Comparison of ENCODE assay signal across 17 cellular contexts in genomic region chr3:71492566-71492965, GRCh38.
DNase-seq lines count a peak whose midpoint lies in the region; ATAC-seq and TF ChIP-seq lines count a peak whose summit lies in the region.
"Had no signal": no experiment of that assay in that cellular context is flagged by ENCODE, and none has a peak within 500 bp of the region (broad histone marks: within the 10 kb centered on the region; RNA-seq: fewer than 3 reads in every experiment).

No MANE protein-coding gene starts in this region.

- peaks cover 13% of the 10 kb centered on the region for H3K36me3 Mint-ChIP-seq in activated naive CD4-positive, alpha-beta T cell treated with anti-CD3 and anti-CD28 coated beads for 36 hours (ENCODE audit: low read depth)
- peaks cover 29% of the 10 kb centered on the region for H3K36me3 Mint-ChIP-seq in T-cell
- peaks cover 22% of the 10 kb centered on the region for H3K36me3 Mint-ChIP-seq in activated naive CD8-positive, alpha-beta T cell treated with anti-CD3 and anti-CD28 coated beads, Interleukin-2, amount 10 ng/mL, durations not matched to agents 7 days and 5 days
- H3K36me3 Mint-ChIP-seq in osteocyte (ENCODE audit: unreplicated experiment) = peaks cover 41% of the 10 kb centered on the region

- H3K27ac Mint-ChIP-seq in activated naive CD4-positive, alpha-beta T cell treated with anti-CD3 and anti-CD28 coated beads for 36 hours = peak overlapping the region; percentile 91
- peak overlapping the region; percentile 97 to 98 for H3K27ac Mint-ChIP-seq in T-cell
- peak overlapping the region; percentile 98 for H3K27ac Mint-ChIP-seq in activated naive CD8-positive, alpha-beta T cell treated with anti-CD3 and anti-CD28 coated beads, Interleukin-2, amount 10 ng/mL, durations not matched to agents 7 days and 5 days
- peak overlapping the region; percentile 34 for H3K27ac Mint-ChIP-seq in osteocyte (ENCODE audit: unreplicated experiment)

- POLR2A ChIA-PET in T-cell (lab: Charles Lee) = interaction anchor here in 1 of 2 donors (0.8 kb wide), 1 partner anchor 15 kb away, joined by 4 read pairs; no protein-coding TSS in a partner anchor
- POLR2A ChIA-PET in activated naive CD8-positive, alpha-beta T cell treated with anti-CD3 and anti-CD28 coated beads, Interleukin-2, amount 10 ng/mL, durations not matched to agents 7 days and 5 days (lab: Charles Lee) = interaction anchor here (1.3 to 5.1 kb wide), 3 partner anchors 38 to 67 kb away, joined by 3 to 54 read pairs (median 7); no protein-coding TSS in a partner anchor

- no peak overlapping the region for H3K27ac ChIP-seq in brain microvascular endothelial cell
- H3K27ac ChIP-seq: breast epithelium, esophagus squamous epithelium, ovary, thyroid gland had no signal

- H3K27me3 ChIP-seq in brain microvascular endothelial cell (replicated peaks) = no peaks in the 10 kb centered on the region
- H3K27me3 ChIP-seq: breast epithelium, esophagus squamous epithelium, ovary, thyroid gland had no signal

- peaks cover 86% of the 10 kb centered on the region for H3K4me1 Mint-ChIP-seq in activated naive CD4-positive, alpha-beta T cell treated with anti-CD3 and anti-CD28 coated beads for 36 hours (ENCODE audit: low read depth)
- peaks cover 90 to 91% (median 90%) of the 10 kb centered on the region in 3 donors for H3K4me1 Mint-ChIP-seq in T-cell
- H3K4me1 Mint-ChIP-seq in activated naive CD8-positive, alpha-beta T cell treated with anti-CD3 and anti-CD28 coated beads, Interleukin-2, amount 10 ng/mL, durations not matched to agents 7 days and 5 days = peaks cover 75% of the 10 kb centered on the region
- peaks cover 48% of the 10 kb centered on the region for H3K4me1 Mint-ChIP-seq in osteocyte (ENCODE audit: unreplicated experiment)

- intact Hi-C loops in activated naive CD4-positive, alpha-beta T cell treated with anti-CD3 and anti-CD28 coated beads for 36 hours (cut with micrococcal nuclease) = loop anchor here (2.0 to 5.0 kb wide), 3 partner anchors 365 to 425 kb away; no protein-coding TSS in a partner anchor

- peaks cover 6% of the 10 kb centered on the region for H3K9me3 Mint-ChIP-seq in activated naive CD4-positive, alpha-beta T cell treated with anti-CD3 and anti-CD28 coated beads for 36 hours
- H3K9me3 Mint-ChIP-seq in T-cell (no peaks in the 10 kb centered on the region), osteocyte (ENCODE audit: unreplicated experiment) (peaks cover 14% of the 10 kb centered on the region)
- peaks cover 5% of the 10 kb centered on the region for H3K9me3 Mint-ChIP-seq in activated naive CD8-positive, alpha-beta T cell treated with anti-CD3 and anti-CD28 coated beads, Interleukin-2, amount 10 ng/mL, durations not matched to agents 7 days and 5 days

- CTCF ChIA-PET in activated naive CD4-positive, alpha-beta T cell treated with anti-CD3 and anti-CD28 coated beads for 36 hours (lab: Charles Lee) = no interaction called here
- CTCF ChIA-PET in T-cell (lab: Charles Lee) = no interaction called here

- peak overlapping the region; percentile 73 for H3K4me3 Mint-ChIP-seq in activated naive CD4-positive, alpha-beta T cell treated with anti-CD3 and anti-CD28 coated beads for 36 hours
- H3K4me3 Mint-ChIP-seq in T-cell = peak overlapping the region; percentile 85 to 92 (median 89)
- H3K4me3 Mint-ChIP-seq in activated naive CD8-positive, alpha-beta T cell treated with anti-CD3 and anti-CD28 coated beads, Interleukin-2, amount 10 ng/mL, durations not matched to agents 7 days and 5 days = peak overlapping the region; percentile 87
- H3K4me3 Mint-ChIP-seq in osteocyte (ENCODE audit: unreplicated experiment) = no peak overlapping the region

- peak; percentile 42 for DNase-seq in activated naive CD4-positive, alpha-beta T cell treated with anti-CD3 and anti-CD28 coated beads for 36 hours
- no peak for DNase-seq in activated naive CD4-positive, alpha-beta T cell treated with anti-CD3 and anti-CD28 coated beads, Interleukin-2, amount 50 U/mL, for 16 hours
- DNase-seq in T-cell (peak in 30 of 34 experiments; percentile 19 to 77 (median 51)), osteocyte (ENCODE audit: extremely low spot score, unreplicated experiment) (no peak), NCI-H82 (lab: John Stamatoyannopoulos, UW) (no peak), brain microvascular endothelial cell (no peak)
- no peak for DNase-seq in activated naive CD8-positive, alpha-beta T cell treated with anti-CD3 and anti-CD28 coated beads, Interleukin-2, amount 10 ng/mL, durations not matched to agents 7 days and 5 days
- DNase-seq: esophagus squamous epithelium; left ventricle myocardium superior; MM.1S; NCI-H187 treated with DMSO at 0.1 percent for 48 hours; ovary; stimulated activated CD4-positive, alpha-beta T cell treated with anti-CD3 and anti-CD28 coated beads, Interleukin-4, amount 100 ng/mL, for 1 hour; thyroid gland had no signal

- no peaks in the 10 kb centered on the region for H3K36me3 ChIP-seq in brain microvascular endothelial cell (replicated peaks)
- H3K36me3 ChIP-seq: breast epithelium, ovary, thyroid gland had no signal

- peak in 1 of 4 experiments; percentile 34 for ATAC-seq in T-cell (replicated peaks in 1 of 4)
- no peak for ATAC-seq in activated naive CD8-positive, alpha-beta T cell treated with anti-CD3 and anti-CD28 coated beads, Interleukin-2, amount 10 ng/mL, durations not matched to agents 7 days and 5 days (ENCODE audit: low read depth)
- ATAC-seq in GM18909 (IDR thresholded peaks at IDR 0.05; ENCODE audit: poor library complexity, unreplicated experiment) = no peak
- ATAC-seq: left ventricle myocardium superior, Right ventricle myocardium inferior had no signal

- no peak overlapping the region for H3K4me3 ChIP-seq in brain microvascular endothelial cell (ENCODE audit: low read depth, low read length)
- H3K4me3 ChIP-seq: breast epithelium, esophagus squamous epithelium, ovary, thyroid gland had no signal

- no peak for TF ChIP-seq CTCF in osteocyte (IDR thresholded peaks at IDR 0.05)
- TF ChIP-seq CTCF in brain microvascular endothelial cell (IDR thresholded peaks at IDR 0.05; ENCODE audit: low read depth, low read length, missing control alignments) = no peak

- in situ Hi-C loops in brain microvascular endothelial cell (cut with HindIII; ENCODE audit: low pct_ligation_motif_present, low sequenced_read_pairs) = no loop called here

- no peaks in the 10 kb centered on the region for H3K27me3 Mint-ChIP-seq in activated naive CD4-positive, alpha-beta T cell treated with anti-CD3 and anti-CD28 coated beads for 36 hours (ENCODE audit: low read depth)
- H3K27me3 Mint-ChIP-seq in T-cell (no peaks in the 10 kb centered on the region), osteocyte (ENCODE audit: unreplicated experiment) (no peaks in the 10 kb centered on the region)
- no peaks in the 10 kb centered on the region for H3K27me3 Mint-ChIP-seq in activated naive CD8-positive, alpha-beta T cell treated with anti-CD3 and anti-CD28 coated beads, Interleukin-2, amount 10 ng/mL, durations not matched to agents 7 days and 5 days

Comparison
In these comparisons a context has a peak if more than half of its experiments do, and no peak if none do; other contexts are left out.
1. DNase-seq: peak in activated naive CD4-positive, alpha-beta T cell treated with anti-CD3 and anti-CD28 coated beads for 36 hours (single experiment) and T-cell (30 of 34); none in activated naive CD4-positive, alpha-beta T cell treated with anti-CD3 and anti-CD28 coated beads, Interleukin-2, amount 50 U/mL, for 16 hours (single experiment), activated naive CD8-positive, alpha-beta T cell treated with anti-CD3 and anti-CD28 coated beads, Interleukin-2, amount 10 ng/mL, durations not matched to agents 7 days and 5 days (single experiment), osteocyte (single experiment), NCI-H82 (single experiment) and brain microvascular endothelial cell (single experiment).
2. H3K27ac Mint-ChIP-seq: peak in every context shown above with its lines; median percentile 98 in activated naive CD8-positive, alpha-beta T cell treated with anti-CD3 and anti-CD28 coated beads, Interleukin-2, amount 10 ng/mL, durations not matched to agents 7 days and 5 days; 98 in T-cell; 91 in activated naive CD4-positive, alpha-beta T cell treated with anti-CD3 and anti-CD28 coated beads for 36 hours; 34 in osteocyte.